Comparison of ENCODE assay signal across 28 cellular contexts in genomic region chr1:245462161-245462560, GRCh38.
"Had no signal": no experiment of that assay in that cellular context is flagged by ENCODE, and none has a peak within 500 bp of the region (broad histone marks: within the 10 kb centered on the region; RNA-seq: fewer than 3 reads in every experiment).

No MANE protein-coding gene starts in this region.

- H3K9me3 ChIP-seq: esophagus squamous epithelium, gastrocnemius medialis, heart right ventricle, left lung, lower lobe of right lung had no signal

- H3K9me3 Mint-ChIP-seq: endodermal cell had no signal

- FAIRE-seq: colon, endometrium, islet of Langerhans, keratinocyte had no signal

- ATAC-seq: esophagus mucosa; gastrocnemius medialis; heart right ventricle; left cardiac atrium; left lung; left ventricle myocardium superior; lower lobe of right lung; naive thymus-derived CD4-positive, alpha-beta T cell had no signal

- H3K4me3 ChIP-seq: coronary artery, dorsolateral prefrontal cortex, esophagus squamous epithelium, gastrocnemius medialis, heart right ventricle, left lung, lower lobe of right lung had no signal

- DNase-seq: dermis blood vessel endothelial cell; dorsolateral prefrontal cortex; effector CD4-positive, alpha-beta T cell; effector memory CD4-positive, alpha-beta T cell; erythroblast; esophagus squamous epithelium; foreskin fibroblast; foreskin melanocyte; gastrocnemius medialis; glutamatergic neuron; head of caudate nucleus; heart right ventricle; hippocampal formation; left cardiac atrium; left lung; left ventricle myocardium superior; lower lobe of right lung; mesenchymal stem cell; midbrain; naive thymus-derived CD4-positive, alpha-beta T cell had no signal

- H3K36me3 Mint-ChIP-seq: naive thymus-derived CD4-positive, alpha-beta T cell had no signal

- H3K4me3 Mint-ChIP-seq: endodermal cell; naive thymus-derived CD4-positive, alpha-beta T cell had no signal

- H3K36me3 ChIP-seq: esophagus squamous epithelium, gastrocnemius medialis, heart right ventricle, left lung, lower lobe of right lung had no signal

- H3K27ac Mint-ChIP-seq: endodermal cell; naive thymus-derived CD4-positive, alpha-beta T cell had no signal

- H3K27me3 ChIP-seq: gastrocnemius medialis, left lung had no signal

- H3K4me1 ChIP-seq: esophagus squamous epithelium, gastrocnemius medialis, left lung, lower lobe of right lung had no signal

- H3K27ac ChIP-seq: coronary artery, dorsolateral prefrontal cortex, epithelial cell of prostate, esophagus squamous epithelium, gastrocnemius medialis, heart right ventricle, left lung, lower lobe of right lung had no signal
